ENCODE assay signal across 8 cellular contexts in genomic region chr11:107927559-107927958, GRCh38. TPM values are rescaled to one million over a fixed set of nuclear protein-coding genes. Genes with fewer than 3 reads are reported as not detected.
DNase-seq lines count a peak whose midpoint lies in the region; ATAC-seq, FAIRE-seq and TF ChIP-seq lines count a peak whose summit lies in the region.

No MANE protein-coding gene starts in this region.

- no peak for TF ChIP-seq EP300 in GM12878 (IDR thresholded peaks at IDR 0.05; ENCODE audit: borderline replicate concordance in 1 of 2, control insufficient read depth in 1 of 2, low read depth in 2 of 2, low read length in 2 of 2)

- H4K20me1 ChIP-seq in GM12878 (ENCODE audit: control insufficient read depth, insufficient read depth): no peaks in the 10 kb centered on the region

- BruUV-seq in GM12878 (replicated peaks; lab: Mats Ljungman, UMichigan): no TSS peak

- intact Hi-C loops in GM12878 (cut with micrococcal nuclease; ENCODE audit: unreplicated experiment): loop anchor here (10.0 kb wide), 1 partner anchor 727 kb away; no protein-coding TSS in a partner anchor

- POLR2A ChIA-PET in GM12878 (lab: Charles Lee): no interaction called here

- peak overlapping the region; percentile 86 for H2AFZ ChIP-seq in GM12878 (ENCODE audit: control insufficient read depth, low read depth, low read length)

- SMC1A ChIA-PET in GM12878 (lab: Charles Lee; ENCODE audit: uncharacterized antibody, unreplicated experiment): interaction anchor here (1.4 kb wide), 1 partner anchor 10 kb away, joined by 3 read pairs; no protein-coding TSS in a partner anchor

- peaks cover 10% of the 10 kb centered on the region for H3K27me3 ChIP-seq in HL-60 (ENCODE audit: insufficient read depth, poor library complexity, severe bottlenecking)
- no peaks in the 10 kb centered on the region for H3K27me3 ChIP-seq in GM12878 (replicated peaks in 1 of 2; ENCODE audit: control insufficient read depth in 2 of 2, insufficient read depth in 2 of 2, low read length in 1 of 2)

- no peaks in the 10 kb centered on the region for H3K9me3 ChIP-seq in GM12878 (replicated peaks; ENCODE audit: control insufficient read depth, insufficient read depth, low read length)
- H3K9me3 ChIP-seq in mesodermal cell (ENCODE audit: control insufficient read depth, low read length): no peaks in the 10 kb centered on the region

- 49% methylated on average over 5 of the region's 5 CpGs for WGBS in GM12878 (ENCODE audit: insufficient coverage, insufficient replicate concordance, low lambda C conversion rate, missing lambda C conversion rate)
- WGBS in mesodermal cell (ENCODE audit: insufficient coverage in 2 of 2), 2 experiments: 94 to 100% methylated on average over 3 to 4 of the region's 5 CpGs

- RAD21 ChIA-PET in GM12878 (lab: Charles Lee; ENCODE audit: unreplicated experiment): no interaction called here

- CTCF ChIA-PET in GM12878 (lab: Yijun Ruan, JAX): interaction anchor here (1.1 kb wide), 1 partner anchor 10 kb away, joined by 13 read pairs; no protein-coding TSS in a partner anchor

- ATAC-seq in GM12878 (no peak), GM19324 (IDR thresholded peaks at IDR 0.05; ENCODE audit: low FRiP score, unreplicated experiment) (no peak)

- TF ChIP-seq RAD21 in GM12878 (IDR thresholded peaks at IDR 0.05; ENCODE audit: insufficient read depth, low read depth, low read length): no peak

- H3K4me2 ChIP-seq in GM12878 (ENCODE audit: control insufficient read depth, insufficient read depth): peak overlapping the region; percentile 72

- H3K79me2 ChIP-seq in GM12878 (ENCODE audit: control insufficient read depth, insufficient read depth, low read length): peaks cover 24% of the 10 kb centered on the region

- no peak for TF ChIP-seq POLR2A in GM12878 (IDR thresholded peaks at IDR 0.05; ENCODE audit: low read depth, low read length)

- TF ChIP-seq CTCF in AG10803 (conservative IDR thresholded peaks at IDR 0.05; ENCODE audit: low read length): no peak
- no peak for TF ChIP-seq CTCF in HL-60 (IDR thresholded peaks at IDR 0.05; ENCODE audit: insufficient read depth, low read length)
- TF ChIP-seq CTCF in GM12878 (IDR thresholded peaks at IDR 0.05 in 2 of 3, conservative IDR thresholded peaks at IDR 0.05 in 1 of 3; ENCODE audit: control insufficient read depth in 2 of 3, extremely low read depth in 1 of 3, insufficient read depth in 1 of 3, low read depth in 3 of 3, low read length in 3 of 3): no peak

- H3K9ac ChIP-seq in GM12878 (ENCODE audit: control insufficient read depth, insufficient read depth, low read length): peak overlapping the region; percentile 68

- H3K36me3 ChIP-seq in GM12878 (ENCODE audit: control insufficient read depth in 2 of 2, insufficient read depth in 2 of 2, low read length in 1 of 2) (no peaks in the 10 kb centered on the region), mesodermal cell (ENCODE audit: control insufficient read depth, insufficient read depth, low read length) (no peaks in the 10 kb centered on the region)

- H3K4me1 ChIP-seq in GM12878 (ENCODE audit: control insufficient read depth, insufficient read depth, low read length) (peaks cover 13% of the 10 kb centered on the region; the same call in 1 of the 2 replicates), mesodermal cell (ENCODE audit: control insufficient read depth, insufficient read depth, low read length, poor library complexity, severe bottlenecking) (no peaks in the 10 kb centered on the region)

- DNase-seq in AG10803 (ENCODE audit: low read depth) (no peak), HL-60 (ENCODE audit: low read depth in 1 of 2, low spot score in 1 of 2) (no peak), GM12878 (ENCODE audit: low read depth, low spot score) (no peak), HuH-7.5 (ENCODE audit: low spot score) (no peak), mucosa of gallbladder (ENCODE audit: low spot score) (no peak), NCI-H748 treated with DMSO at 0.1 percent for 48 hours (lab: John Stamatoyannopoulos, UW) (no peak)

- H3K27ac ChIP-seq in HL-60 (replicated peaks): no peak overlapping the region
- peak overlapping the region; percentile 69 for H3K27ac ChIP-seq in GM12878 (ENCODE audit: control insufficient read depth, insufficient read depth)
- H3K27ac ChIP-seq in mesodermal cell (ENCODE audit: low read depth, low read length, severe bottlenecking): no peak overlapping the region

- H3K4me3 ChIP-seq in AG10803 (ENCODE audit: low read length): peak overlapping the region; percentile 9; the same call in 1 of the 2 replicates
- H3K4me3 ChIP-seq in HL-60 (replicated peaks; ENCODE audit: insufficient read depth, low read length): peak overlapping the region; percentile 28
- H3K4me3 ChIP-seq in GM12878: peak overlapping the region; percentile 75
- peak overlapping the region; percentile 51 for H3K4me3 ChIP-seq in mesodermal cell (ENCODE audit: extremely low read depth, insufficient read depth, low read length, poor library complexity, severe bottlenecking)

- in situ Hi-C loops in GM12878 (cut with MboI): no loop called here

- no peak for FAIRE-seq in GM12878 (lab: Jason Lieb, UNC)

TF ChIP-seq in GM12878, 131 proteins besides CTCF, POLR2A, EP300 and RAD21:
- no peak for TF ChIP-seq MTA2 (IDR thresholded peaks at IDR 0.05; ENCODE audit: low read depth)
- 0 out of 2 replicates have a peak, but pooled peaks have one; percentile 19 for TF ChIP-seq NR2F1 (conservative IDR thresholded peaks at IDR 0.05)
- TF ChIP-seq PAX5 (IDR thresholded peaks at IDR 0.05; ENCODE audit: borderline replicate concordance, low read depth, low read length): no peak
- no peak for TF ChIP-seq ATF7 (IDR thresholded peaks at IDR 0.05; ENCODE audit: low read depth)
- no peak for TF ChIP-seq ZNF687 (IDR thresholded peaks at IDR 0.05)
- TF ChIP-seq MYC (IDR thresholded peaks at IDR 0.05; ENCODE audit: insufficient read depth, insufficient read length, insufficient replicate concordance, low read length, severe bottlenecking): no peak
- TF ChIP-seq ZNF207 (IDR thresholded peaks at IDR 0.05; ENCODE audit: borderline replicate concordance): no peak

RNA-seq across cellular contexts. Expression of gene RAB39A, which starts 0.7 kb away (rescaled TPM):
- 9.3 and 10.0 TPM in 2 replicates for total RNA-seq in GM12878 (2013; cell fraction: nucleolus; rRNA removed)
- total RNA-seq in GM12878 (2014; rRNA removed) (5.8 and 8.3 TPM in 2 replicates), GM12878 (2014; rRNA removed; fragmentation: Illumina TruSeq; extraction: Trizol) (9.2 and 9.5 TPM in 2 replicates), GM12878 (2021) (5.5 and 6.8 TPM in 2 replicates), mucosa of gallbladder (1.6 TPM)
- polyA plus RNA-seq in GM12878 (2011; ENCODE audit: low read depth): 0.68 TPM
- polyA plus RNA-seq in GM12878 (2011; rRNA removed) (6.8 and 8.0 TPM in 2 replicates), GM12878 (2014; fragmentation: Illumina TruSeq; extraction: Trizol) (6.8 and 7.5 TPM in 2 replicates), GM12878 (2014; fragmentation: Nextera tagmentation; extraction: Ambion mirVana) (under 1 TPM; 0.10 to 0.18 TPM), GM12878 (2014; rRNA removed) (3.6 and 4.3 TPM in 2 replicates), GM12878 (2016; fragmentation: Nextera tagmentation; extraction: Ambion mirVana) (1 to 10 TPM; 2.0 to 2.1 TPM)
- 3.3 TPM in 2 replicates for polyA plus RNA-seq in GM12878 (2011; cell fraction: cytosol; rRNA removed)
- polyA plus RNA-seq in GM12878 (2011; cell fraction: nucleus; rRNA removed): 1.5 and 1.6 TPM in 2 replicates
- 1.6 and 1.7 TPM in 2 replicates for polyA plus RNA-seq in GM12878 (2012)
- polyA minus RNA-seq in GM12878 (2011; rRNA and poly(A)+ RNA removed): 5.6 and 7.2 TPM in 2 replicates
- 2.3 and 3.4 TPM in 2 replicates for polyA minus RNA-seq in GM12878 (2011; cell fraction: cytosol; rRNA and poly(A)+ RNA removed)
- 0.85 and 2.0 TPM in 2 replicates for polyA minus RNA-seq in GM12878 (2011; cell fraction: nucleus; rRNA and poly(A)+ RNA removed)
- 1.4 TPM for polyA plus RNA-seq in mesodermal cell (2013, experiment 1 of 2)
- polyA plus RNA-seq in mesodermal cell (2013, experiment 2 of 2): 1.1 TPM

Comparison
In these comparisons a context has a peak if more than half of its experiments do, and no peak if none do; other contexts are left out.
1. H3K4me3 ChIP-seq: peak in every context shown above with its lines; median percentile 75 in GM12878; 51 in mesodermal cell; 28 in HL-60; 9 in AG10803.